Comparison of ENCODE assay signal across 17 cellular contexts in the genomic region with DNA sequence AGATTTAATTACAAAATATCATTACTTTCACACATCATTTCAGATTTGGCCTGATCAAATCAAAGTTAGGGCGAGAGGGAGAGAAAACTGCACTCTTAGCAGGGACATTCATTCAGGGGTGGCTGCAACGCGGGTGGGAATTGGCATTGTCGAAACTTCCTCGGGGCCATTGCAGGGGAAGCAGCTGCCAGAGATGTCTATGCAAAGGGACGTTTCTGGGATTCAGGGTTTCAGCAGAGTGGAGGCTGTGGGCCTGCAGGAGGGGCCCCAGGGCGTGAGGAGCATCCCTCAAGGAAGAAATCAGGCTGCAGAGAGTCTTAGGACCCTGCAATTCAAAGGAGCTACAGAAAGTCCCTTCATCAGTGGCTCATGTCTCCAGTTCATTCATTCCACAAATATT.
DNase-seq lines count a peak whose midpoint lies in the region; ATAC-seq, FAIRE-seq and TF ChIP-seq lines count a peak whose summit lies in the region.
"Had no signal": no experiment of that assay in that cellular context is flagged by ENCODE, and none has a peak within 500 bp of the region (broad histone marks: within the 10 kb centered on the region; RNA-seq: fewer than 3 reads in every experiment).

No MANE protein-coding gene starts in this region.

- H3K79me2 ChIP-seq in astrocyte (ENCODE audit: insufficient read depth, low read length) (no peaks in the 10 kb centered on the region), trophoblast cell (ENCODE audit: control insufficient read depth, insufficient read depth, low read length, poor library complexity) (no peaks in the 10 kb centered on the region)

- H2BK12ac ChIP-seq in neuronal stem cell (ENCODE audit: low read length) (no peak overlapping the region), trophoblast cell (ENCODE audit: low read length) (no peak overlapping the region)

- no peaks in the 10 kb centered on the region for H3K36me3 Mint-ChIP-seq in astrocyte (ENCODE audit: low read depth, unreplicated experiment)
- H3K36me3 Mint-ChIP-seq: CD14-positive monocyte; CD8-positive, alpha-beta T cell had no signal

- ATAC-seq in RWPE2 (ENCODE audit: low read depth): no peak
- no peak for ATAC-seq in aorta (ENCODE audit: low FRiP score)
- ATAC-seq: A549; CD8-positive, alpha-beta T cell; HepG2 had no signal

- no CpG with 5 or more reads among the region's 7 CpGs for WGBS in neuronal stem cell (ENCODE audit: extremely low coverage in 2 of 2, insufficient read length in 2 of 2, insufficient replicate concordance in 1 of 2), 2 donors
- WGBS in aorta, 2 donors: 69 to 72% methylated on average over 7 of the region's 7 CpGs
- no CpG with 5 or more reads among the region's 7 CpGs for whole genome bisulfite sequencing in trophoblast cell (ENCODE audit: extremely low coverage, insufficient coverage, insufficient read length)

- H3K4me1 ChIP-seq in RWPE2 (ENCODE audit: insufficient read depth, poor library complexity, severe bottlenecking) (peaks cover 9% of the 10 kb centered on the region), astrocyte (ENCODE audit: insufficient read depth, low read length) (peaks cover 6% of the 10 kb centered on the region), neuronal stem cell (ENCODE audit: control insufficient read depth in 2 of 2, insufficient read depth in 1 of 2, low read depth in 1 of 2, low read length in 2 of 2) (peaks cover 0 to 3% of the 10 kb centered on the region in 2 donors), aorta (ENCODE audit: control insufficient read depth in 1 of 2, insufficient read depth in 2 of 2, low read length in 2 of 2) (no peaks in the 10 kb centered on the region), trophoblast cell (ENCODE audit: control insufficient read depth in 1 of 2, insufficient read depth in 2 of 2, low read length in 2 of 2) (no peaks in the 10 kb centered on the region), colonic mucosa (no peaks in the 10 kb centered on the region)
- H3K4me1 ChIP-seq: A549, HAP-1 had no signal

- no peaks in the 10 kb centered on the region for H3K4me1 Mint-ChIP-seq in astrocyte (ENCODE audit: low read depth, unreplicated experiment)

- TF ChIP-seq CTCF in RWPE2 (IDR thresholded peaks at IDR 0.05; ENCODE audit: poor library complexity, severe bottlenecking) (no peak), astrocyte (IDR thresholded peaks at IDR 0.05; ENCODE audit: insufficient read depth, low read depth, low read length) (no peak), colonic mucosa (IDR thresholded peaks at IDR 0.05) (no peak)

- H3K9me3 ChIP-seq in RWPE2 (ENCODE audit: severe bottlenecking) (no peaks in the 10 kb centered on the region), astrocyte (ENCODE audit: insufficient read depth, low read depth, low read length) (peaks cover 6% of the 10 kb centered on the region), neuronal stem cell (replicated peaks in 1 of 2; ENCODE audit: control insufficient read depth in 2 of 2, insufficient read depth in 1 of 2, low read depth in 1 of 2, low read length in 2 of 2) (peaks cover 0 to 3% of the 10 kb centered on the region in 2 donors), aorta (ENCODE audit: control insufficient read depth, low read length) (no peaks in the 10 kb centered on the region), trophoblast cell (ENCODE audit: insufficient read depth, low read depth, low read length) (peaks cover 2% of the 10 kb centered on the region), colonic mucosa (no peaks in the 10 kb centered on the region)
- H3K9me3 ChIP-seq: HAP-1 had no signal

- H4K91ac ChIP-seq in neuronal stem cell (ENCODE audit: low read depth, low read length, poor library complexity): no peak overlapping the region
- no peak overlapping the region for H4K91ac ChIP-seq in trophoblast cell (ENCODE audit: low read depth, low read length)

- no peak overlapping the region for H2AFZ ChIP-seq in astrocyte (ENCODE audit: low read depth, low read length)
- H2AFZ ChIP-seq in neuronal stem cell (ENCODE audit: low read length): peak overlapping the region; percentile 11
- H2AFZ ChIP-seq in trophoblast cell (ENCODE audit: insufficient read depth, low read length, poor library complexity): no peak overlapping the region

- H3K27ac ChIP-seq in RWPE2 (ENCODE audit: poor library complexity, severe bottlenecking) (no peak overlapping the region), astrocyte (ENCODE audit: low read depth, low read length) (no peak overlapping the region), neuronal stem cell (replicated peaks; ENCODE audit: low read length) (no peak overlapping the region), aorta (ENCODE audit: low read depth in 1 of 2, low read length in 2 of 2) (no peak overlapping the region), trophoblast cell (ENCODE audit: low read depth, low read length) (no peak overlapping the region), colonic mucosa (no peak overlapping the region)
- H3K27ac ChIP-seq: A549 had no signal

- H2AK5ac ChIP-seq in neuronal stem cell (ENCODE audit: low read depth, low read length) (no peak overlapping the region), trophoblast cell (ENCODE audit: low read length) (no peak overlapping the region)

- DNase-seq in RWPE2 (ENCODE audit: low spot score) (peak; percentile 63), astrocyte (ENCODE audit: low read depth) (no peak), neuronal stem cell (ENCODE audit: low spot score) (no peak), ureter (ENCODE audit: low spot score) (peak; percentile 7), aorta (no peak), trophoblast cell (no peak), colonic mucosa (no peak)
- DNase-seq: COR-L47, GDM1 had no signal

- H3K4me3 ChIP-seq in RWPE2 (ENCODE audit: severe bottlenecking) (no peak overlapping the region), astrocyte (ENCODE audit: insufficient read depth, low read depth, low read length) (no peak overlapping the region), neuronal stem cell (ENCODE audit: low read length in 2 of 2) (no peak overlapping the region), aorta (ENCODE audit: low read length in 2 of 2) (no peak overlapping the region), trophoblast cell (ENCODE audit: low read depth, low read length) (no peak overlapping the region), colonic mucosa (no peak overlapping the region)
- H3K4me3 ChIP-seq: A549, HAP-1 had no signal

- H3K23ac ChIP-seq in neuronal stem cell (ENCODE audit: low read depth, low read length, poor library complexity) (no peak overlapping the region), trophoblast cell (ENCODE audit: low read length) (no peak overlapping the region)

- no peak overlapping the region for H3K4me3 Mint-ChIP-seq in astrocyte (ENCODE audit: unreplicated experiment)
- H3K4me3 Mint-ChIP-seq: CD14-positive monocyte; CD8-positive, alpha-beta T cell had no signal

- intact Hi-C loops in aorta (cut with DNase I): no loop called here
- intact Hi-C loops in colonic mucosa (cut with DNase I): loop anchor here (10.0 kb wide), 1 partner anchor 1057 kb away; no protein-coding TSS in a partner anchor

- H2BK120ac ChIP-seq in neuronal stem cell (ENCODE audit: low read depth, low read length) (no peak overlapping the region), trophoblast cell (ENCODE audit: insufficient read depth, low read length, poor library complexity) (no peak overlapping the region)

- peaks cover 16% of the 10 kb centered on the region for H3K27me3 Mint-ChIP-seq in astrocyte (ENCODE audit: low read depth, unreplicated experiment)

- no peak overlapping the region for H3K4ac ChIP-seq in neuronal stem cell (ENCODE audit: low read length)
- H3K4ac ChIP-seq in trophoblast cell (ENCODE audit: low read depth, low read length): no peak overlapping the region

- FAIRE-seq in astrocyte (lab: Jason Lieb, UNC): no peak
- FAIRE-seq: A549, GM19239, H1, HepG2, HTR-8/SVneo had no signal

- no peak overlapping the region for H4K12ac ChIP-seq in trophoblast cell (ENCODE audit: low read depth, low read length)

- H3K36me3 ChIP-seq in RWPE2 (ENCODE audit: low read depth) (no peaks in the 10 kb centered on the region), astrocyte (ENCODE audit: insufficient read depth, low read length) (no peaks in the 10 kb centered on the region), neuronal stem cell (replicated peaks in 1 of 2; ENCODE audit: control insufficient read depth in 2 of 2, insufficient read depth in 2 of 2, low read length in 2 of 2) (no peaks in the 10 kb centered on the region), aorta (ENCODE audit: control insufficient read depth in 1 of 2, insufficient read depth in 2 of 2, low read length in 1 of 2) (no peaks in the 10 kb centered on the region), trophoblast cell (ENCODE audit: control insufficient read depth in 1 of 2, insufficient read depth in 2 of 2, low read length in 2 of 2) (no peaks in the 10 kb centered on the region), colonic mucosa (no peaks in the 10 kb centered on the region)
- H3K36me3 ChIP-seq: HAP-1 had no signal

- H3K79me1 ChIP-seq in neuronal stem cell (ENCODE audit: low read depth, low read length) (no peaks in the 10 kb centered on the region), trophoblast cell (ENCODE audit: low read length) (no peaks in the 10 kb centered on the region)

- H2BK15ac ChIP-seq in neuronal stem cell (ENCODE audit: low read length): no peak overlapping the region

- peak overlapping the region; percentile 4 for H3K27ac Mint-ChIP-seq in astrocyte (ENCODE audit: unreplicated experiment)
- H3K27ac Mint-ChIP-seq: CD14-positive monocyte; CD8-positive, alpha-beta T cell had no signal

- H3K4me2 ChIP-seq in astrocyte (ENCODE audit: low read length) (no peak overlapping the region), neuronal stem cell (ENCODE audit: insufficient read depth, low read length, poor library complexity, severe bottlenecking) (no peak overlapping the region), trophoblast cell (ENCODE audit: low read length) (no peak overlapping the region)
- H3K4me2 ChIP-seq: A549 had no signal

- no peak overlapping the region for H3K9ac ChIP-seq in astrocyte (ENCODE audit: low read length)
- no peak overlapping the region for H3K9ac ChIP-seq in neuronal stem cell (ENCODE audit: low read depth, low read length, poor library complexity)
- no peak overlapping the region for H3K9ac ChIP-seq in trophoblast cell (ENCODE audit: low read length)
- H3K9ac ChIP-seq in colonic mucosa (ENCODE audit: low read depth in 2 of 2, low read length in 2 of 2): no peak overlapping the region

- H3K27me3 ChIP-seq in RWPE2 (ENCODE audit: insufficient read depth, poor library complexity, severe bottlenecking) (no peaks in the 10 kb centered on the region), astrocyte (ENCODE audit: insufficient read depth, low read length) (no peaks in the 10 kb centered on the region), neuronal stem cell (ENCODE audit: control insufficient read depth in 3 of 3, insufficient read depth in 3 of 3, low read depth in 1 of 3, low read length in 3 of 3) (no peaks in the 10 kb centered on the region), aorta (ENCODE audit: control insufficient read depth in 1 of 2, insufficient read depth in 2 of 2, low read length in 1 of 2) (no peaks in the 10 kb centered on the region), trophoblast cell (ENCODE audit: insufficient read depth, low read length) (no peaks in the 10 kb centered on the region), colonic mucosa (no peaks in the 10 kb centered on the region)

- no peaks in the 10 kb centered on the region for H4K20me1 ChIP-seq in astrocyte (ENCODE audit: insufficient read depth, low read length)

- H2BK5ac ChIP-seq in neuronal stem cell (ENCODE audit: low read length) (no peak overlapping the region), trophoblast cell (ENCODE audit: low read depth, low read length, poor library complexity) (no peak overlapping the region)

- H4K8ac ChIP-seq in neuronal stem cell (ENCODE audit: low read depth, low read length) (no peak overlapping the region), trophoblast cell (ENCODE audit: low read depth, low read length) (no peak overlapping the region)

- H3K18ac ChIP-seq in neuronal stem cell (ENCODE audit: low read length) (no peak overlapping the region), trophoblast cell (ENCODE audit: low read length) (no peak overlapping the region)

- peaks cover 9% of the 10 kb centered on the region for H3K9me3 Mint-ChIP-seq in astrocyte (ENCODE audit: unreplicated experiment)
- H3K9me3 Mint-ChIP-seq: CD8-positive, alpha-beta T cell had no signal

- H3K14ac ChIP-seq in neuronal stem cell (ENCODE audit: low read length) (no peak overlapping the region), trophoblast cell (ENCODE audit: low read length) (no peak overlapping the region)

Comparison
In these comparisons a context has a peak if more than half of its experiments do, and no peak if none do; other contexts are left out.
1. DNase-seq: peak in RWPE2 (single experiment) and ureter (single experiment); none in astrocyte (single experiment), neuronal stem cell (single experiment), aorta (0 of 2), trophoblast cell (0 of 2) and colonic mucosa (single experiment).